Comparison of ENCODE assay signal across 8 cellular contexts in the genomic region with DNA sequence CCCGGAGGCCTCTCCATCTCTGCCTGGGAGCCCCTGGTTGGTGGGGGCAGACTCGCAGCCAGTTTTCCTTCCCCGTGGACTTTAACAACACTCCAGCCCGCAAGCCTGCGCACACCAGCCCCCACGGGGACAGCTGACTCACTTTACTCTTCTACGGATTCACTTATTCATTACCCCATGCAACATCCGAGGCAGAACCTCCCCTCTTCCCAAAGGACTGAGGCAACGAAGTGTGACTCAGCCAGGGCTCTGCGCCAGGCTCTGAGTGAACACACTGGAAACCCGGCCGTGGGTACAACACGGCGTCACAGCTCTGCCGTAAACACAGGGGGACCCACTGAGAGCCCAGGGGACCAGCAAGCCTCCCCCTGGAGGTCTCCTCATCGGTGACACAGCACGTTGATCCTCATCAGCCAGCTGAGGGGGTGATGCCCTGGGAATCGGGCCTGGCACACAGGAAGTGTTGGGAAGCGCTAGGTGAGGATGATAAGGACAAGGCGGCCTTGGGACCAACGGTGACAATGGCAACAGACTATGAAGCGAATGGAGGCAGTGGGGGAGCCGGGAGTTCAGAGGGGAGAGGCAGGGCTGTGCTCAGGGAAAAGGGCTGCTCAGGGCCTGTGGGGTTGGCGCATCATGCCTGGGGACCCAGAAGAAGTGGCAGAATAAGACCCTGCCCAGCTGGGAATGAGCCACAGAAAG. TPM values are rescaled to one million over a fixed set of nuclear protein-coding genes. Genes with fewer than 3 reads are reported as not detected.
DNase-seq lines count a peak whose midpoint lies in the region; ATAC-seq and TF ChIP-seq lines count a peak whose summit lies in the region.

No MANE protein-coding gene starts in this region.

- no peaks in the 10 kb centered on the region for H3K9me3 Mint-ChIP-seq in effector memory CD8-positive, alpha-beta T cell

- H3K4me3 ChIP-seq in upper lobe of right lung: no peak overlapping the region

- peak overlapping the region; percentile 77 to 78 for H3K4me3 Mint-ChIP-seq in effector memory CD8-positive, alpha-beta T cell

- no peaks in the 10 kb centered on the region for H3K9me3 ChIP-seq in upper lobe of right lung

- H3K27me3 Mint-ChIP-seq in effector memory CD8-positive, alpha-beta T cell: no peaks in the 10 kb centered on the region

- H3K27me3 ChIP-seq in upper lobe of right lung: no peaks in the 10 kb centered on the region

- no peaks in the 10 kb centered on the region for H3K36me3 ChIP-seq in upper lobe of right lung

- TF ChIP-seq CTCF in upper lobe of right lung (IDR thresholded peaks at IDR 0.05): no peak

- peak; percentile 71 for DNase-seq in stimulated activated CD4-positive, alpha-beta T cell treated with anti-CD3 and anti-CD28 coated beads, Interleukin-1b, Interleukin-23, amount 100 ng/mL, for 48 hours
- DNase-seq in stimulated activated CD4-positive, alpha-beta T cell treated with anti-CD3 and anti-CD28 coated beads, Interleukin-12 subunit alpha, Interleukin-12 subunit beta, amount 100 ng/mL, for 4 hours: no peak
- peak; percentile 33 for DNase-seq in T-helper 9 cell
- no peak for DNase-seq in effector memory CD8-positive, alpha-beta T cell
- peak; percentile 86 for DNase-seq in myocyte (ENCODE audit: low read depth)
- DNase-seq in upper lobe of right lung: peak; percentile 85

- intact Hi-C loops in upper lobe of right lung (cut with DNase I): no loop called here

- peaks cover 65 to 66% of the 10 kb centered on the region in 2 donors for H3K4me1 Mint-ChIP-seq in effector memory CD8-positive, alpha-beta T cell (ENCODE audit: low read depth in 2 of 2)

- peaks cover 35% of the 10 kb centered on the region for H3K4me1 ChIP-seq in upper lobe of right lung

- H3K27ac Mint-ChIP-seq in effector memory CD8-positive, alpha-beta T cell: peak overlapping the region; percentile 93 to 94

- H3K36me3 Mint-ChIP-seq in effector memory CD8-positive, alpha-beta T cell (ENCODE audit: insufficient read depth): peaks cover 31% of the 10 kb centered on the region

- peak overlapping the region; percentile 71 for H3K27ac ChIP-seq in upper lobe of right lung

- ATAC-seq in effector memory CD8-positive, alpha-beta T cell (replicated peaks): no peak
- ATAC-seq in upper lobe of right lung (peak; percentile 58), GM21515 (IDR thresholded peaks at IDR 0.05; ENCODE audit: unreplicated experiment) (no peak), GM18907 (IDR thresholded peaks at IDR 0.05; ENCODE audit: unreplicated experiment) (no peak)

RNA-seq across cellular contexts. Expression of a gene that starts 14.6 kb away (rescaled TPM):
- total RNA-seq in myocyte (14.5 and 16.8 TPM in 2 replicates), upper lobe of right lung (129 TPM)
- polyA plus RNA-seq in myocyte (2012): 37.5 TPM

RNA-seq across cellular contexts. Expression of a gene that starts 45.0 kb away (rescaled TPM):
- total RNA-seq in myocyte (56.0 and 67.2 TPM in 2 replicates), upper lobe of right lung (56.3 TPM)
- polyA plus RNA-seq in myocyte (2012): 31.3 TPM

Comparison
In these comparisons a context has a peak if more than half of its experiments do, and no peak if none do; other contexts are left out.
1. DNase-seq: peak in stimulated activated CD4-positive, alpha-beta T cell treated with anti-CD3 and anti-CD28 coated beads, Interleukin-1b, Interleukin-23, amount 100 ng/mL, for 48 hours (single experiment), T-helper 9 cell (single experiment), myocyte (single experiment) and upper lobe of right lung (single experiment); none in stimulated activated CD4-positive, alpha-beta T cell treated with anti-CD3 and anti-CD28 coated beads, Interleukin-12 subunit alpha, Interleukin-12 subunit beta, amount 100 ng/mL, for 4 hours (single experiment) and effector memory CD8-positive, alpha-beta T cell (0 of 3).